Comparison of ENCODE assay signal across 1 cellular context in the genomic region with DNA sequence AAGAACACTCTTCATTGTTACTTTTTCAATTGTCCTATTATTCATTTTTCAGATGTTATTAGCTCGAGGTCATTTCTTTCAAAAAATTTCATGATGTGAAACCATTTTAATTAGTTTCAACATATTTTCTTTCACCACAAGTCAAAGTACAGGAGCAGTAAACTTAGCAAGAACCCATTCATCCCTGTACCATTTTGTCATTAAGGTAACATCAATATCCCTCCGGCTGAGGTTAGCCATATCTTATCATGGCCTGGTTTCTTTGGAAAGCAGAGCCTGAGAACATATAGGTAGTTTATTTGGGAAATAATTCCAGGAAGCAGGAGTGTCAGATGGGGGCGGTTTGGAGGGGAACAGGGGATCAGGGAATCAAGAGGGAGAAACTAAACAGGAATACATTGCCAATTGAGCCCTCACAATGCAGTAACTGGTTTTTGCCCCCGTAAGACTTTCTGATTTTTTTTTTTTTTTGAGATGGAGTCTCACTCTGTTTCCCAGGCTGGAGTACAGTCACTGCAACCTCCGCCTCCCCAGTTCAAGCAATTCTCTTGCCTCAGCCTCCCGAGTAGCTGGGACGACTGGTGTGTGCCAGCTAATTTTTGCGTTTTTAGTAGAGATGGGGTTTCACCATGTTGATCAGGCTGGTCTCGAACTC.
TF ChIP-seq lines count a peak whose summit lies in the region.

No MANE protein-coding gene starts in this region.

TF ChIP-seq in H1, 55 proteins besides CTCF, POLR2A, EP300 and RAD21:
- TF ChIP-seq HDAC6 (IDR thresholded peaks at IDR 0.05; ENCODE audit: low read depth, low read length) (no peak), SP4 (IDR thresholded peaks at IDR 0.05; ENCODE audit: low read length) (no peak), HDAC2 (IDR thresholded peaks at IDR 0.05; ENCODE audit: borderline replicate concordance in 1 of 2, low read depth in 2 of 2, low read length in 2 of 2) (no peak), PHF8 (conservative IDR thresholded peaks at IDR 0.05; ENCODE audit: low read depth, low read length) (no peak), BCL11A (IDR thresholded peaks at IDR 0.05; ENCODE audit: low read depth in 2 of 2, low read length in 2 of 2) (no peak), TBP (IDR thresholded peaks at IDR 0.05; ENCODE audit: low read depth, low read length) (no peak), BACH1 (IDR thresholded peaks at IDR 0.05; ENCODE audit: low read length) (no peak), GABPA (IDR thresholded peaks at IDR 0.05; ENCODE audit: borderline replicate concordance, insufficient read depth, low read length) (no peak), RFX5 (IDR thresholded peaks at IDR 0.05; ENCODE audit: borderline replicate concordance, low read depth, low read length) (no peak)
- TF ChIP-seq, protein P1, sequence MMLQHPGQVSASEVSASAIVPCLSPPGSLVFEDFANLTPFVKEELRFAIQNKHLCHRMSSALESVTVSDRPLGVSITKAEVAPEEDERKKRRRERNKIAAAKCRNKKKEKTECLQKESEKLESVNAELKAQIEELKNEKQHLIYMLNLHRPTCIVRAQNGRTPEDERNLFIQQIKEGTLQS (IDR thresholded peaks at IDR 0.05; ENCODE audit: insufficient read depth, low read depth, low read length): no peak
